Comparison of ENCODE assay signal across 20 cellular contexts in the genomic region with DNA sequence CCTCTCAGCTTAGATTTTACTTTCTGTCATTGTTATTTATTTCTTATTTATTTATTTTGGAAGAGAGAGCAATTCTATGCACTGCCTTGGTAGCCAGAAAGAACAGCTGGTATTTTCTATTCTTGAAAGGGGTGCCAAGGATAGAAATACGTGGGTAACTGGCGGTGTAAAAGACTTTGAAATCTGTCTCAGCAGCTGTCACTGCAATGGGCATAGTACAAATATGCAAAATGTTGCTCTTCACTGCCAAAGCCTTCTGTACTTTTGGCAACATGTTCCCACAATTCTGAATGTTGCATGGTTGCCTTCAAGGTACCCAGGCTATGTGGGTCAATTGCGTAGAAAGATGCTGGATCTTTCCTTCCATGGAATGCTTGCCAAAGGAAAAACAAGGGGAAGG.
"Had no signal": no experiment of that assay in that cellular context is flagged by ENCODE, and none has a peak within 500 bp of the region (broad histone marks: within the 10 kb centered on the region; RNA-seq: fewer than 3 reads in every experiment).

No MANE protein-coding gene starts in this region.

- H3K27ac ChIP-seq: coronary artery, prostate gland, right atrium auricular region, skin epidermis, thoracic aorta, upper lobe of left lung had no signal

- ATAC-seq: activated CD4-positive, alpha-beta T cell treated with anti-CD3 and anti-CD28 coated beads for 36 hours; left lobe of liver; WTC11 had no signal

- DNase-seq: activated CD4-positive, alpha-beta memory T cell treated with anti-CD3 and anti-CD28 coated beads for 36 hours; activated CD4-positive, alpha-beta T cell treated with anti-CD3 and anti-CD28 coated beads for 36 hours; activated naive CD4-positive, alpha-beta T cell treated with Interleukin-2 at 50 U/mL for 16 hours; activated naive CD8-positive, alpha-beta T cell treated with anti-CD3 and anti-CD28 coated beads, Interleukin-2, amount 10 ng/mL, durations not matched to agents 7 days and 5 days; activated T-cell treated with anti-CD3 and anti-CD28 coated beads, Interleukin-2, amount 50 U/mL, for 1 hour; foreskin melanocyte; hypothalamus; kidney; stimulated activated CD4-positive, alpha-beta T cell treated with anti-CD3 and anti-CD28 coated beads, Interleukin-15, amount 100 ng/mL, for 24 hours; stimulated activated CD4-positive, alpha-beta T cell treated with anti-CD3 and anti-CD28 coated beads, Interleukin-4, amount 100 ng/mL, for 1 hour; upper lobe of left lung had no signal

- FAIRE-seq: kidney, TTC549 had no signal

- H3K9me3 ChIP-seq: prostate gland, right atrium auricular region, thoracic aorta, upper lobe of left lung had no signal

- H3K4me3 ChIP-seq: coronary artery, lung, prostate gland, right atrium auricular region, skin epidermis, thoracic aorta, upper lobe of left lung had no signal

- H3K27me3 ChIP-seq: right atrium auricular region, upper lobe of left lung had no signal

- H3K36me3 ChIP-seq: prostate gland, right atrium auricular region, thoracic aorta, upper lobe of left lung had no signal

- H3K4me1 ChIP-seq: prostate gland, right atrium auricular region, upper lobe of left lung had no signal
